Comparison of ENCODE assay signal across 16 cellular contexts in genomic region chr1:207654320-207654719, GRCh38. TPM values are rescaled to one million over a fixed set of nuclear protein-coding genes. Genes with fewer than 3 reads are reported as not detected.
DNase-seq lines count a peak whose midpoint lies in the region; ATAC-seq, FAIRE-seq and TF ChIP-seq lines count a peak whose summit lies in the region.
"Had no signal": no experiment of that assay in that cellular context is flagged by ENCODE, and none has a peak within 500 bp of the region (broad histone marks: within the 10 kb centered on the region; RNA-seq: fewer than 3 reads in every experiment).

No MANE protein-coding gene starts in this region.

- no peak for ATAC-seq in GM18907 (IDR thresholded peaks at IDR 0.05; ENCODE audit: unreplicated experiment)
- ATAC-seq: stimulated activated memory B cell treated with anti-CD40 and anti-IgM and Interleukin-4, amounts not matched to agents 10 μg/mL and 1 μg/mL and 100 μg/mL, for 72 hours; T-cell had no signal

- H3K9me2 ChIP-seq in SK-N-SH: no peaks in the 10 kb centered on the region

- H3K36me3 ChIP-seq in SK-N-SH (replicated peaks in 1 of 2; ENCODE audit: control insufficient read depth in 1 of 2, insufficient read depth in 2 of 2, low read length in 1 of 2): no peaks in the 10 kb centered on the region

- H3K4me1 ChIP-seq in SK-N-SH (ENCODE audit: control insufficient read depth in 1 of 2, insufficient read depth in 2 of 2, low read depth in 1 of 2, low read length in 1 of 2): no peaks in the 10 kb centered on the region

- no peaks in the 10 kb centered on the region for H3K9me3 ChIP-seq in SK-N-SH

- no peaks in the 10 kb centered on the region for H3F3A ChIP-seq in SK-N-SH (replicated peaks; ENCODE audit: insufficient read depth)

- POLR2A ChIA-PET in SK-N-SH (lab: Yijun Ruan, JAX): no interaction called here

- no peak for TF ChIP-seq RAD21 in SK-N-SH (IDR thresholded peaks at IDR 0.05; ENCODE audit: low read length)

- no peak overlapping the region for H3K9ac ChIP-seq in SK-N-SH

- CTCF ChIA-PET in SK-N-SH (lab: Yijun Ruan, JAX): interaction anchor here (0.9 to 1.4 kb wide), 2 partner anchors 28 to 44 kb away, joined by 3 read pairs; no protein-coding TSS in a partner anchor

- TF ChIP-seq CTCF in 22Rv1 (IDR thresholded peaks at IDR 0.05) (peak; percentile 49), SK-N-SH (IDR thresholded peaks at IDR 0.05) (peak; percentile 58), fibroblast of the aortic adventitia (IDR thresholded peaks at IDR 0.05; ENCODE audit: insufficient read depth, low read length) (peak; percentile 33)

- H4K20me1 ChIP-seq in SK-N-SH (ENCODE audit: insufficient read depth): no peaks in the 10 kb centered on the region

- no peak for DNase-seq in SK-N-SH
- DNase-seq in fibroblast of the aortic adventitia (ENCODE audit: low read depth): peak; percentile 15
- no peak for DNase-seq in G401 (ENCODE audit: low spot score)
- DNase-seq in anterior cingulate cortex (lab: John Stamatoyannopoulos, UW): no peak
- no peak for DNase-seq in COLO668 (lab: John Stamatoyannopoulos, UW; ENCODE audit: unreplicated experiment)
- DNase-seq: activated CD4-positive, alpha-beta T cell treated with anti-CD3 and anti-CD28 coated beads for 4 hours; GDM1; posterior cingulate gyrus; stimulated activated CD4-positive, alpha-beta T cell treated with anti-CD3 and anti-CD28 coated beads, Interleukin-4, amount 100 ng/mL, for 1 hour; T-cell had no signal

- no peak overlapping the region for H3K4me2 ChIP-seq in SK-N-SH

- TF ChIP-seq EP300 in SK-N-SH (IDR thresholded peaks at IDR 0.05; ENCODE audit: borderline replicate concordance in 1 of 2, low read depth in 1 of 2, low read length in 1 of 2): no peak

- H3K4me3 ChIP-seq in SK-N-SH (ENCODE audit: low read depth in 2 of 2, low read length in 1 of 2) (no peak overlapping the region), fibroblast of the aortic adventitia (ENCODE audit: low read depth, low read length) (no peak overlapping the region)

- no peaks in the 10 kb centered on the region for H3K79me2 ChIP-seq in SK-N-SH (ENCODE audit: insufficient read depth)

- H3K27ac ChIP-seq in 22Rv1 (no peak overlapping the region), SK-N-SH (ENCODE audit: low read depth in 2 of 2, low read length in 1 of 2) (no peak overlapping the region)
- H3K27ac ChIP-seq: epithelial cell of prostate had no signal

- in situ Hi-C loops in G401 (cut with HindIII; ENCODE audit: low sequenced_read_pairs): no loop called here

- 3% methylated on average over 2 of the region's 2 CpGs for WGBS in SK-N-SH (ENCODE audit: low lambda C conversion rate)

- FAIRE-seq in G401.6 (lab: Jason Lieb, UNC): peak; percentile 58

- H3K27me3 ChIP-seq in SK-N-SH (ENCODE audit: insufficient read depth): peaks cover 18% of the 10 kb centered on the region

- no peak overlapping the region for H2AFZ ChIP-seq in SK-N-SH (ENCODE audit: low read depth)

TF ChIP-seq in SK-N-SH, 30 proteins besides CTCF, POLR2A, EP300 and RAD21:
- TF ChIP-seq NFIC (IDR thresholded peaks at IDR 0.05; ENCODE audit: borderline replicate concordance): no peak
- no peak for TF ChIP-seq FOXJ3 (CRISPR knock-in tag; IDR thresholded peaks at IDR 0.05)
- TF ChIP-seq SIN3A (IDR thresholded peaks at IDR 0.05; ENCODE audit: borderline replicate concordance, low read depth, low read length): no peak
- TF ChIP-seq ELF1 (IDR thresholded peaks at IDR 0.05): no peak
- TF ChIP-seq MEF2A (IDR thresholded peaks at IDR 0.05; ENCODE audit: borderline replicate concordance, low read depth): no peak
- no peak for TF ChIP-seq ZBTB33 (IDR thresholded peaks at IDR 0.05; ENCODE audit: borderline replicate concordance, low read depth)
- TF ChIP-seq POLR2AphosphoS5 (IDR thresholded peaks at IDR 0.05; ENCODE audit: low read depth, low read length): no peak
- TF ChIP-seq JUND (IDR thresholded peaks at IDR 0.05): no peak
- TF ChIP-seq GATA2 (CRISPR knock-in tag; IDR thresholded peaks at IDR 0.05): no peak
- no peak for TF ChIP-seq TEAD4 (IDR thresholded peaks at IDR 0.05; ENCODE audit: borderline replicate concordance, insufficient read depth)
- TF ChIP-seq USF2 (IDR thresholded peaks at IDR 0.05; ENCODE audit: borderline replicate concordance, low read depth, low read length): no peak
- TF ChIP-seq RCOR1 (IDR thresholded peaks at IDR 0.05; ENCODE audit: low read length): no peak
- TF ChIP-seq IRF3 (IDR thresholded peaks at IDR 0.05; ENCODE audit: low read depth, low read length): no peak
- no peak for TF ChIP-seq TCF12 (IDR thresholded peaks at IDR 0.05)

RNA-seq across cellular contexts. Expression of gene CR1L, which starts 9.4 kb away (rescaled TPM):
- polyA plus RNA-seq in SK-N-SH (2012; rRNA removed): not detected in 2 replicates
- not detected in 2 replicates for polyA plus RNA-seq in SK-N-SH (2012; cell fraction: cytosol; rRNA removed)
- not detected in 2 replicates for polyA plus RNA-seq in SK-N-SH (2012; cell fraction: nucleus; rRNA removed)
- not detected in 2 replicates for total RNA-seq in fibroblast of the aortic adventitia (ENCODE audit: low replicate concordance)
- not detected in 2 replicates for total RNA-seq in G401 (2014; rRNA removed; shearing (Covaris generic))
- total RNA-seq: activated T-helper 1 cell treated with anti-CD3 and anti-CD28 coated beads, Interleukin-12 subunit alpha, Interleukin-12 subunit beta, Interleukin-2, Interleukin-4 antibody, amounts not matched to agents 30 ng/mL and 10 ng/mL and 1 ng/mL, durations not matched to agents 14 hours and 24 hours and 36 hours had no signal
